In genomic region chr7:30646154-30646553, GRCh38 we compare ENCODE assay signal across 19 cellular contexts. TPM values are rescaled to one million over a fixed set of nuclear protein-coding genes. Genes with fewer than 3 reads are reported as not detected.
A peak's percentile ranks its signal among the peaks of the same experiment; 100 is the strongest.
DNase-seq lines count a peak whose midpoint lies in the region; ATAC-seq, FAIRE-seq and TF ChIP-seq lines count a peak whose summit lies in the region.
"Had no signal": no experiment of that assay in that cellular context is flagged by ENCODE, and none has a peak within 500 bp of the region (broad histone marks: within the 10 kb centered on the region; RNA-seq: fewer than 3 reads in every experiment).

No MANE protein-coding gene starts in this region.

- no peaks in the 10 kb centered on the region for H4K20me1 ChIP-seq in HepG2 (ENCODE audit: insufficient read depth, low read length)

- H3K79me2 ChIP-seq in HepG2 (ENCODE audit: insufficient read depth, low read length), result no peaks in the 10 kb centered on the region

- no peak overlapping the region for H3K4me3 ChIP-seq in right atrium auricular region
- H3K4me3 ChIP-seq in left ventricle myocardium inferior, result no peak overlapping the region
- no peak overlapping the region for H3K4me3 ChIP-seq in HepG2 (replicated peaks in 1 of 3; ENCODE audit: insufficient read depth in 1 of 3, low read depth in 2 of 3, low read length in 3 of 3)
- H3K4me3 ChIP-seq: BLaER1 treated with 17β-estradiol and CSF1 and Interleukin-3, amounts not matched to agents 10 nM and 100 nM; GM23338; SK-N-MC had no signal

- CTCF ChIA-PET in HepG2 (lab: Yijun Ruan, JAX; ENCODE audit: low intra/inter-chr PET ratio, low total read pairs), result no interaction called here

- no peaks in the 10 kb centered on the region for H3K9me3 ChIP-seq in right atrium auricular region
- no peaks in the 10 kb centered on the region for H3K9me3 ChIP-seq in left ventricle myocardium inferior (replicated peaks)
- H3K9me3 ChIP-seq in HepG2 (ENCODE audit: low read length), result no peaks in the 10 kb centered on the region
- H3K9me3 ChIP-seq: BLaER1 treated with 17β-estradiol and CSF1 and Interleukin-3, amounts not matched to agents 10 nM and 100 nM had no signal

- TF ChIP-seq CTCF in right atrium auricular region (IDR thresholded peaks at IDR 0.05) (no peak), left ventricle myocardium inferior (IDR thresholded peaks at IDR 0.05; ENCODE audit: borderline replicate concordance) (no peak), HepG2 (CRISPR knock-in tag; IDR thresholded peaks at IDR 0.05) (no peak)

- TF ChIP-seq EP300 in HepG2 (IDR thresholded peaks at IDR 0.05; ENCODE audit: low read depth in 2 of 2, low read length in 2 of 2), result no peak
- TF ChIP-seq EP300 in HepG2 (CRISPR knock-in tag; IDR thresholded peaks at IDR 0.05; ENCODE audit: borderline replicate concordance), result no peak

- intact Hi-C loops in left ventricle myocardium inferior (cut with micrococcal nuclease), result no loop called here
- intact Hi-C loops in HepG2 (cut with micrococcal nuclease; ENCODE audit: unreplicated experiment), result no loop called here
- intact Hi-C loops in posterior vena cava (cut with DNase I), result no loop called here

- H3K27ac ChIP-seq in right atrium auricular region (no peak overlapping the region), left ventricle myocardium inferior (replicated peaks) (no peak overlapping the region), HepG2 (ENCODE audit: extremely low read length, insufficient read depth, low read length) (no peak overlapping the region)
- H3K27ac ChIP-seq: BLaER1 treated with 17β-estradiol and CSF1 and Interleukin-3, amounts not matched to agents 10 nM and 100 nM had no signal

- DNase-seq in right atrium auricular region (ENCODE audit: low spot score) (peak; percentile 49), left ventricle myocardium inferior (no peak), HepG2 (ENCODE audit: low spot score) (no peak), posterior vena cava (ENCODE audit: low spot score) (peak; percentile 67), SK-N-DZ (ENCODE audit: low spot score) (no peak), DMS153 (lab: John Stamatoyannopoulos, UW) (no peak)
- peak; percentile 50 for DNase-seq in activated CD8-positive, alpha-beta memory T cell treated with anti-CD3 and anti-CD28 coated beads, Interleukin-2, amount 50 U/mL, for 48 hours
- DNase-seq: Calu3; CD8-positive, alpha-beta T cell; NCI-H1105; NCI-H2081 treated with DMSO at 0.1 percent for 48 hours had no signal

- no peak for TF ChIP-seq POLR2A in HepG2 (IDR thresholded peaks at IDR 0.05; ENCODE audit: insufficient read depth in 1 of 2, low read depth in 2 of 2, low read length in 2 of 2)

- H3K9ac ChIP-seq in HepG2 (ENCODE audit: insufficient read depth, low read depth, low read length), result no peak overlapping the region
- H3K9ac ChIP-seq: BLaER1 treated with 17β-estradiol and CSF1 and Interleukin-3, amounts not matched to agents 10 nM and 100 nM had no signal

- H3K27me3 ChIP-seq in right atrium auricular region (no peaks in the 10 kb centered on the region), left ventricle myocardium inferior (ENCODE audit: low read depth) (no peaks in the 10 kb centered on the region), HepG2 (ENCODE audit: control insufficient read depth in 1 of 2, insufficient read depth in 2 of 2, low read length in 2 of 2) (0 out of 5 replicates have a peak, but pooled peaks cover 0 to 1% of the 10 kb centered on the region in 2 experiments)
- H3K27me3 ChIP-seq: BLaER1 treated with 17β-estradiol and CSF1 and Interleukin-3, amounts not matched to agents 10 nM and 100 nM had no signal

- FAIRE-seq in HepG2 (lab: Jason Lieb, UNC), result no peak
- FAIRE-seq: G401.6, RCC 7860 had no signal

- WGBS in HepG2 (ENCODE audit: low lambda C conversion rate), result 100% methylated on average over 1 of the region's 12 CpGs

- peak; percentile 13; the same call in 1 of the 3 replicates for ATAC-seq in HepG2
- no peak for ATAC-seq in GM19463 (IDR thresholded peaks at IDR 0.05; ENCODE audit: unreplicated experiment)
- ATAC-seq: CD8-positive, alpha-beta T cell; GM23338; Right ventricle myocardium inferior had no signal

- no peak overlapping the region for H2AFZ ChIP-seq in HepG2 (ENCODE audit: low read length)
- H2AFZ ChIP-seq: GM23338 had no signal

- in situ Hi-C loops in HepG2 (cut with HindIII; ENCODE audit: extremely low pct_ligation_motif_present, low pct_unique_long_range_greater_than_20kb), result no loop called here

- H3K4me1 ChIP-seq in right atrium auricular region (no peaks in the 10 kb centered on the region), left ventricle myocardium inferior (no peaks in the 10 kb centered on the region), HepG2 (ENCODE audit: insufficient read depth, low read length) (peaks cover 11% of the 10 kb centered on the region)
- H3K4me1 ChIP-seq: BLaER1 treated with 17β-estradiol and CSF1 and Interleukin-3, amounts not matched to agents 10 nM and 100 nM had no signal

- POLR2A ChIA-PET in HepG2 (lab: Yijun Ruan, JAX), result no interaction called here

- H3K36me3 ChIP-seq in right atrium auricular region (no peaks in the 10 kb centered on the region), left ventricle myocardium inferior (peaks cover 20% of the 10 kb centered on the region), HepG2 (replicated peaks in 1 of 2; ENCODE audit: control insufficient read depth in 1 of 2, insufficient read depth in 2 of 2, low read length in 2 of 2) (no peaks in the 10 kb centered on the region)

- no peak for TF ChIP-seq RAD21 in HepG2 (CRISPR knock-in tag; IDR thresholded peaks at IDR 0.05)

- BruUV-seq in HepG2 (replicated peaks; lab: Mats Ljungman, UMichigan), result no TSS peak

- H3K4me2 ChIP-seq in HepG2 (ENCODE audit: low read depth, low read length), result no peak overlapping the region
- H3K4me2 ChIP-seq: BLaER1 treated with 17β-estradiol and CSF1 and Interleukin-3, amounts not matched to agents 10 nM and 100 nM; GM23338 had no signal

TF ChIP-seq in HepG2, 621 proteins besides CTCF, POLR2A, EP300 and RAD21 (continues in another document):
- TF ChIP-seq RBM22 (optimal IDR thresholded peaks at IDR 0.05; ENCODE audit: low read length), result peak; percentile 63

RNA-seq across cellular contexts. Expression of gene CRHR2, which starts 36.1 kb away (rescaled TPM):
- total RNA-seq in right atrium auricular region, result under 1 TPM; 0.22 to 0.47 TPM
- total RNA-seq in left ventricle myocardium inferior, result 0.19 TPM
- not detected in 2 replicates for total RNA-seq in HepG2 (2016; rRNA removed; fragmentation: Illumina TruSeq; extraction: Trizol)
- not detected in 2 replicates for total RNA-seq in HepG2 (2016; cell fraction: cytosol; rRNA removed; fragmentation: Illumina TruSeq; extraction: Trizol; ENCODE audit: low read depth)
- not detected in 2 replicates for total RNA-seq in HepG2 (2016; cell fraction: insoluble cytoplasmic fraction; rRNA removed; fragmentation: Illumina TruSeq; extraction: Trizol)
- not detected in 2 replicates for total RNA-seq in HepG2 (2016; cell fraction: membrane; rRNA removed; fragmentation: Illumina TruSeq; extraction: Trizol)
- total RNA-seq in HepG2 (2016; cell fraction: nucleus; rRNA removed; fragmentation: Illumina TruSeq; extraction: Trizol), result not detected in 2 replicates
- polyA plus RNA-seq in HepG2 (2011; rRNA removed), result not detected in 2 replicates
- polyA plus RNA-seq in HepG2 (2011; cell fraction: cytosol; rRNA removed), result not detected in 2 replicates
- polyA plus RNA-seq in HepG2 (2011; cell fraction: nucleus; rRNA removed), result not detected in 2 replicates
- 0.11 TPM in 1 of 2 replicates, not detected in the other for polyA plus RNA-seq in HepG2 (2012)
- polyA plus RNA-seq in HepG2 (2016; cell fraction: cytosol; fragmentation: Illumina TruSeq; extraction: Trizol; ENCODE audit: low read depth), result not detected in 2 replicates
- not detected in 2 replicates for polyA plus RNA-seq in HepG2 (2016; cell fraction: insoluble cytoplasmic fraction; fragmentation: Illumina TruSeq; extraction: Trizol; ENCODE audit: low read depth)
- polyA plus RNA-seq in HepG2 (2016; cell fraction: membrane; fragmentation: Illumina TruSeq; extraction: Trizol; ENCODE audit: low read depth), result not detected in 2 replicates
- not detected in 2 replicates for polyA plus RNA-seq in HepG2 (2016; cell fraction: nucleus; fragmentation: Illumina TruSeq; extraction: Trizol; ENCODE audit: insufficient read depth, low read depth)
- polyA minus RNA-seq in HepG2 (2011; rRNA and poly(A)+ RNA removed; ENCODE audit: low replicate concordance), result not detected in 2 replicates
- not detected in 2 replicates for polyA minus RNA-seq in HepG2 (2011; cell fraction: cytosol; rRNA and poly(A)+ RNA removed)
- polyA minus RNA-seq in HepG2 (2011; cell fraction: nucleus; rRNA and poly(A)+ RNA removed), result not detected in 2 replicates
- total RNA-seq in posterior vena cava, result under 1 TPM; 0.10 to 0.60 TPM
- polyA plus RNA-seq in SK-N-DZ (2014; cell fraction: cytosol; rRNA removed), result 0.10 TPM in 1 of 2 replicates, not detected in the other
- 0.24 and 0.62 TPM in 2 replicates for polyA plus RNA-seq in SK-N-DZ (2014; cell fraction: nucleus; rRNA removed)
- total RNA-seq: Calu3, NCI-H460 had no signal

RNA-seq across cellular contexts. Expression of gene GARS1, which starts 51.5 kb away (rescaled TPM):
- 10 to 100 TPM; 35.5 to 72.6 TPM for total RNA-seq in right atrium auricular region
- 42.3 TPM for total RNA-seq in left ventricle myocardium inferior
- total RNA-seq in HepG2 (2016; rRNA removed; fragmentation: Illumina TruSeq; extraction: Trizol), result 140 and 180 TPM in 2 replicates
- 54.9 and 58.3 TPM in 2 replicates for total RNA-seq in HepG2 (2016; cell fraction: cytosol; rRNA removed; fragmentation: Illumina TruSeq; extraction: Trizol; ENCODE audit: low read depth)
- 130 and 180 TPM in 2 replicates for total RNA-seq in HepG2 (2016; cell fraction: insoluble cytoplasmic fraction; rRNA removed; fragmentation: Illumina TruSeq; extraction: Trizol)
- total RNA-seq in HepG2 (2016; cell fraction: membrane; rRNA removed; fragmentation: Illumina TruSeq; extraction: Trizol), result 96.5 and 104 TPM in 2 replicates
- total RNA-seq in HepG2 (2016; cell fraction: nucleus; rRNA removed; fragmentation: Illumina TruSeq; extraction: Trizol), result 98.4 and 111 TPM in 2 replicates
- polyA plus RNA-seq in HepG2 (2011; rRNA removed), result 406 and 460 TPM in 2 replicates
- polyA plus RNA-seq in HepG2 (2011; cell fraction: cytosol; rRNA removed), result 317 and 416 TPM in 2 replicates
- 244 and 272 TPM in 2 replicates for polyA plus RNA-seq in HepG2 (2011; cell fraction: nucleus; rRNA removed)
- polyA plus RNA-seq in HepG2 (2012), result 137 and 249 TPM in 2 replicates
- 43.9 and 53.1 TPM in 2 replicates for polyA plus RNA-seq in HepG2 (2016; cell fraction: cytosol; fragmentation: Illumina TruSeq; extraction: Trizol; ENCODE audit: low read depth)
- polyA plus RNA-seq in HepG2 (2016; cell fraction: insoluble cytoplasmic fraction; fragmentation: Illumina TruSeq; extraction: Trizol; ENCODE audit: low read depth), result 204 and 207 TPM in 2 replicates
- 86.2 and 94.6 TPM in 2 replicates for polyA plus RNA-seq in HepG2 (2016; cell fraction: membrane; fragmentation: Illumina TruSeq; extraction: Trizol; ENCODE audit: low read depth)
- 141 and 166 TPM in 2 replicates for polyA plus RNA-seq in HepG2 (2016; cell fraction: nucleus; fragmentation: Illumina TruSeq; extraction: Trizol; ENCODE audit: insufficient read depth, low read depth)
- polyA minus RNA-seq in HepG2 (2011; rRNA and poly(A)+ RNA removed; ENCODE audit: low replicate concordance), result 365 and 608 TPM in 2 replicates
- polyA minus RNA-seq in HepG2 (2011; cell fraction: cytosol; rRNA and poly(A)+ RNA removed), result 230 and 276 TPM in 2 replicates
- 219 and 236 TPM in 2 replicates for polyA minus RNA-seq in HepG2 (2011; cell fraction: nucleus; rRNA and poly(A)+ RNA removed)
- 10 to 100 TPM; 82.8 to 98.1 TPM for total RNA-seq in posterior vena cava
- 94.0 and 112 TPM in 2 replicates for polyA plus RNA-seq in SK-N-DZ (2014; cell fraction: cytosol; rRNA removed)
- 98.7 and 120 TPM in 2 replicates for polyA plus RNA-seq in SK-N-DZ (2014; cell fraction: nucleus; rRNA removed)

Comparison
In these comparisons a context has a peak if more than half of its experiments do, and no peak if none do; other contexts are left out.
1. DNase-seq: peak in right atrium auricular region (single experiment), activated CD8-positive, alpha-beta memory T cell treated with anti-CD3 and anti-CD28 coated beads, Interleukin-2, amount 50 U/mL, for 48 hours (single experiment) and posterior vena cava (single experiment); none in left ventricle myocardium inferior (single experiment), HepG2 (single experiment), SK-N-DZ (single experiment) and DMS153 (single experiment).